In the genomic region with DNA sequence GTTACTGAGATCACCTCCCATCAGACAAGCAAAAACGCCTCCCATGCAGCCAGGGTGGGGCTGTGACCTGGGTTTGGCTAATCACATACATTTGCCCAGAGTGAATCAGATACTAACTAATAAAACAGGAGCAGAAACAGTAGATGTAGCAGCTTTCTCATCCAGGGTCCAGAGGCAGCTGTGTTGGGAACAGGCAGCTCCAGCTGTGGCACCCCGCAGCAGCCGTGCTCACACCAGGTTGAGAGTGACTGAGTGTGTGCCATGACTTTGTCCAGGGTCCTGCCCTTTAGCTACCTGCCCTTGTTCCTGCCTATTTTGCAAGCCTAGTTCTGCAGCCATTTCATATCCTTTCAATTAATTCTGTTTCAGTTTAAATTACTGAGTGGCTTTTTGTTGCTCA, we compare ENCODE assay signal across 29 cellular contexts.
"Had no signal": no experiment of that assay in that cellular context is flagged by ENCODE, and none has a peak within 500 bp of the region (broad histone marks: within the 10 kb centered on the region; RNA-seq: fewer than 3 reads in every experiment).

No MANE protein-coding gene starts in this region.

- H3K9me3 Mint-ChIP-seq: activated CD4-positive, alpha-beta memory T cell treated with anti-CD3 and anti-CD28 coated beads for 36 hours; activated CD4-positive, alpha-beta T cell treated with anti-CD3 and anti-CD28 coated beads, Interleukin-2, amount 10 ng/mL, durations not matched to agents 24 days and 14 days; activated T-helper 2 cell treated with anti-CD3 and anti-CD28 coated beads, Interferon-gamma antibody, Interleukin-2, Interleukin-4, amounts not matched to agents 10 μg/mL and 5 μg/mL and 100 μg/mL, durations not matched to agents 14 hours and 24 hours and 36 hours; effector memory CD8-positive, alpha-beta T cell; stimulated activated memory B cell treated with anti-CD40 and anti-IgM and Interleukin-4, amounts not matched to agents 10 μg/mL and 1 μg/mL and 100 μg/mL, for 72 hours; stimulated activated naive CD8-positive, alpha-beta T cell treated with anti-CD3 and anti-CD28 coated beads, Interleukin-15, amount 100 ng/mL, for 72 hours; type B pancreatic cell had no signal

- FAIRE-seq: islet of Langerhans had no signal

- H3K4me1 ChIP-seq: foreskin keratinocyte, psoas muscle, uterus had no signal

- H3K27me3 Mint-ChIP-seq: activated CD4-positive, alpha-beta memory T cell treated with anti-CD3 and anti-CD28 coated beads for 36 hours; activated CD4-positive, alpha-beta T cell treated with anti-CD3 and anti-CD28 coated beads, Interleukin-2, amount 10 ng/mL, durations not matched to agents 24 days and 14 days; activated naive CD8-positive, alpha-beta T cell; effector memory CD8-positive, alpha-beta T cell; stimulated activated memory B cell treated with anti-CD40 and anti-IgM and Interleukin-4, amounts not matched to agents 10 μg/mL and 1 μg/mL and 100 μg/mL, for 72 hours; stimulated activated naive CD8-positive, alpha-beta T cell treated with anti-CD3 and anti-CD28 coated beads, Interleukin-15, amount 100 ng/mL, for 72 hours had no signal

- DNase-seq: activated CD4-positive, alpha-beta memory T cell treated with anti-CD3 and anti-CD28 coated beads for 36 hours; activated CD4-positive, alpha-beta T cell treated with anti-CD3 and anti-CD28 coated beads, Interleukin-2, amount 10 ng/mL, durations not matched to agents 24 days and 14 days; activated CD4-positive, CD25-positive, alpha-beta regulatory T cell treated with anti-CD3 and anti-CD28 coated beads, Interleukin-2, amount 50 U/mL, for 72 hours; activated CD8-positive, alpha-beta memory T cell treated with anti-CD3 and anti-CD28 coated beads, Interleukin-2, amount 50 U/mL, for 4 hours; activated T-cell treated with anti-CD3 and anti-CD28 coated beads, Interleukin-2, amount 50 U/mL, for 1 hour; aorta; body of pancreas; cortex of kidney; effector memory CD8-positive, alpha-beta T cell; foreskin keratinocyte; left lung; lower lobe of right lung; mesendoderm; ovary; psoas muscle; stimulated activated CD4-positive, alpha-beta T cell treated with anti-CD3 and anti-CD28 coated beads, Interleukin-1b, Interleukin-23, amount 100 ng/mL, for 48 hours; stimulated activated CD4-positive, alpha-beta T cell treated with anti-CD3 and anti-CD28 coated beads, Interleukin-4, amount 100 ng/mL, for 4 hours; stimulated activated CD8-positive, alpha-beta memory T cell treated with anti-CD3 and anti-CD28 coated beads, Interleukin-4, amount 100 ng/mL, for 48 hours; stimulated activated naive CD8-positive, alpha-beta T cell treated with anti-CD3 and anti-CD28 coated beads, Interleukin-15, amount 100 ng/mL, for 72 hours; substantia nigra; T-helper 2 cell; uterus had no signal

- H3K27ac ChIP-seq: body of pancreas, foreskin keratinocyte, left lung, lower lobe of right lung, ovary, psoas muscle, uterus had no signal

- H3K27ac Mint-ChIP-seq: activated CD4-positive, alpha-beta memory T cell treated with anti-CD3 and anti-CD28 coated beads for 36 hours; activated CD4-positive, alpha-beta T cell treated with anti-CD3 and anti-CD28 coated beads, Interleukin-2, amount 10 ng/mL, durations not matched to agents 24 days and 14 days; activated T-helper 2 cell treated with anti-CD3 and anti-CD28 coated beads, Interferon-gamma antibody, Interleukin-2, Interleukin-4, amounts not matched to agents 10 μg/mL and 5 μg/mL and 100 μg/mL, durations not matched to agents 14 hours and 24 hours and 36 hours; type B pancreatic cell had no signal

- H3K4me3 Mint-ChIP-seq: activated CD4-positive, alpha-beta memory T cell treated with anti-CD3 and anti-CD28 coated beads for 36 hours; activated CD4-positive, alpha-beta T cell treated with anti-CD3 and anti-CD28 coated beads, Interleukin-2, amount 10 ng/mL, durations not matched to agents 24 days and 14 days; stimulated activated memory B cell treated with anti-CD40 and anti-IgM and Interleukin-4, amounts not matched to agents 10 μg/mL and 1 μg/mL and 100 μg/mL, for 72 hours had no signal

- H3K27me3 ChIP-seq: body of pancreas, esophagus muscularis mucosa, foreskin keratinocyte, ovary, uterus had no signal

- H3K4me3 ChIP-seq: body of pancreas, left lung, lower lobe of right lung, ovary, psoas muscle, smooth muscle cell, uterus had no signal

- H3K36me3 ChIP-seq: ovary, uterus had no signal

- ATAC-seq: body of pancreas; effector memory CD8-positive, alpha-beta T cell; foreskin keratinocyte; left lung; lower lobe of right lung; stimulated activated memory B cell treated with anti-CD40 and anti-IgM and Interleukin-4, amounts not matched to agents 10 μg/mL and 1 μg/mL and 100 μg/mL, for 72 hours; stimulated activated naive CD8-positive, alpha-beta T cell treated with anti-CD3 and anti-CD28 coated beads, Interleukin-15, amount 100 ng/mL, for 72 hours had no signal

- H3K9me3 ChIP-seq: body of pancreas, esophagus muscularis mucosa, left lung, lower lobe of right lung, ovary, psoas muscle, uterus had no signal
